In genomic region chr3:54827056-54827687, GRCh38 we compare ENCODE assay signal across 25 cellular contexts.
"Had no signal": no experiment of that assay in that cellular context is flagged by ENCODE, and none has a peak within 500 bp of the region (broad histone marks: within the 10 kb centered on the region; RNA-seq: fewer than 3 reads in every experiment).

No MANE protein-coding gene starts in this region.

- H3K9me3 ChIP-seq: neutrophil had no signal

- H3K36me3 ChIP-seq: breast epithelium, heart left ventricle, lower lobe of right lung, neutrophil had no signal

- ATAC-seq: activated CD8-positive, alpha-beta T cell treated with anti-CD3 and anti-CD28 coated beads for 36 hours; activated naive CD8-positive, alpha-beta T cell treated with anti-CD3 and anti-CD28 coated beads, Interleukin-2, amount 50 U/mL, for 24 hours; activated T-cell treated with anti-CD3 and anti-CD28 coated beads, Interleukin-2, amount 50 U/mL, for 4 hours; activated T-helper 17 cell treated with anti-CD3 and anti-CD28 coated beads, Interleukin-2, amount 50 U/mL, for 72 hours; heart left ventricle; left lobe of liver; lower lobe of right lung; natural killer cell treated with Interleukin-12 subunit alpha and Interleukin-12 subunit beta and Interleukin-15 and Interleukin-18, amount 100 ng/mL, for 72 hours; stimulated activated effector memory CD8-positive, alpha-beta T cell treated with anti-CD3 and anti-CD28 coated beads, Interleukin-12 subunit alpha, Interleukin-12 subunit beta, amount 100 ng/mL, for 72 hours had no signal

- H3K36me3 Mint-ChIP-seq: activated naive CD4-positive, alpha-beta T cell treated with anti-CD3 and anti-CD28 coated beads, Interleukin-2, amount 50 U/mL, for 24 hours; natural killer cell treated with Interleukin-12 subunit alpha and Interleukin-12 subunit beta and Interleukin-15 and Interleukin-18, amount 100 ng/mL, for 72 hours; stimulated activated effector memory CD8-positive, alpha-beta T cell treated with anti-CD3 and anti-CD28 coated beads, Interleukin-12 subunit alpha, Interleukin-12 subunit beta, amount 100 ng/mL, for 72 hours had no signal

- H3K27me3 ChIP-seq: breast epithelium, heart left ventricle, neutrophil had no signal

- H3K4me1 Mint-ChIP-seq: activated CD4-positive, alpha-beta T cell treated with anti-CD3 and anti-CD28 coated beads, Interleukin-2, amount 10 ng/mL, durations not matched to agents 7 days and 5 days; activated naive CD4-positive, alpha-beta T cell treated with anti-CD3 and anti-CD28 coated beads, Interleukin-2, amount 50 U/mL, for 24 hours; activated naive CD8-positive, alpha-beta T cell treated with anti-CD3 and anti-CD28 coated beads, Interleukin-2, amount 50 U/mL, for 24 hours; activated T-helper 17 cell treated with anti-CD3 and anti-CD28 coated beads, Interleukin-2, amount 50 U/mL, for 72 hours; stimulated activated effector memory CD8-positive, alpha-beta T cell treated with anti-CD3 and anti-CD28 coated beads, Interleukin-12 subunit alpha, Interleukin-12 subunit beta, amount 100 ng/mL, for 72 hours had no signal

- H3K4me3 ChIP-seq: breast epithelium, heart left ventricle, lower lobe of right lung had no signal

- DNase-seq: activated CD4-positive, alpha-beta T cell treated with anti-CD3 and anti-CD28 coated beads, Interleukin-2, amount 10 ng/mL, durations not matched to agents 7 days and 5 days; activated CD4-positive, CD25-positive, alpha-beta regulatory T cell treated with anti-CD3 and anti-CD28 coated beads, Interleukin-2, amount 50 U/mL, for 72 hours; activated CD8-positive, alpha-beta T cell treated with anti-CD3 and anti-CD28 coated beads for 36 hours; activated naive CD8-positive, alpha-beta T cell treated with anti-CD3 and anti-CD28 coated beads, Interleukin-2, amount 50 U/mL, for 24 hours; activated T-cell treated with anti-CD3 and anti-CD28 coated beads, Interleukin-2, amount 50 U/mL, for 4 hours; dermis blood vessel endothelial cell; effector CD4-positive, alpha-beta T cell; heart left ventricle; kidney glomerular epithelial cell; lower lobe of right lung; mesendoderm; small intestine; stimulated activated CD4-positive, alpha-beta T cell treated with anti-CD3 and anti-CD28 coated beads, Interleukin-4, amount 100 ng/mL, for 24 hours; T-helper 2 cell had no signal

- H3K4me3 Mint-ChIP-seq: activated CD4-positive, alpha-beta T cell treated with anti-CD3 and anti-CD28 coated beads, Interleukin-2, amount 10 ng/mL, durations not matched to agents 7 days and 5 days; activated CD8-positive, alpha-beta T cell treated with anti-CD3 and anti-CD28 coated beads for 36 hours; activated naive CD4-positive, alpha-beta T cell treated with anti-CD3 and anti-CD28 coated beads, Interleukin-2, amount 50 U/mL, for 24 hours; activated naive CD8-positive, alpha-beta T cell treated with anti-CD3 and anti-CD28 coated beads, Interleukin-2, amount 50 U/mL, for 24 hours; activated T-cell treated with anti-CD3 and anti-CD28 coated beads, Interleukin-2, amount 50 U/mL, for 4 hours; activated T-helper 17 cell treated with anti-CD3 and anti-CD28 coated beads, Interleukin-2, amount 50 U/mL, for 72 hours; natural killer cell treated with Interleukin-12 subunit alpha and Interleukin-12 subunit beta and Interleukin-15 and Interleukin-18, amount 100 ng/mL, for 72 hours; stimulated activated effector memory CD8-positive, alpha-beta T cell treated with anti-CD3 and anti-CD28 coated beads, Interleukin-12 subunit alpha, Interleukin-12 subunit beta, amount 100 ng/mL, for 72 hours; stimulated activated naive CD8-positive, alpha-beta T cell treated with anti-CD3 and anti-CD28 coated beads, Interleukin-15, Interleukin-2, amounts not matched to agents 100 ng/mL and 50 ng/mL, for 24 hours had no signal

- FAIRE-seq: colon, small intestine had no signal

- H3K27me3 Mint-ChIP-seq: activated CD4-positive, alpha-beta T cell treated with anti-CD3 and anti-CD28 coated beads, Interleukin-2, amount 10 ng/mL, durations not matched to agents 7 days and 5 days; activated CD8-positive, alpha-beta T cell treated with anti-CD3 and anti-CD28 coated beads for 36 hours; activated naive CD4-positive, alpha-beta T cell treated with anti-CD3 and anti-CD28 coated beads, Interleukin-2, amount 50 U/mL, for 24 hours; activated naive CD8-positive, alpha-beta T cell treated with anti-CD3 and anti-CD28 coated beads, Interleukin-2, amount 50 U/mL, for 24 hours; activated T-helper 17 cell treated with anti-CD3 and anti-CD28 coated beads, Interleukin-2, amount 50 U/mL, for 72 hours; natural killer cell treated with Interleukin-12 subunit alpha and Interleukin-12 subunit beta and Interleukin-15 and Interleukin-18, amount 100 ng/mL, for 72 hours; progenitor cell of endocrine pancreas; stimulated activated naive CD8-positive, alpha-beta T cell treated with anti-CD3 and anti-CD28 coated beads, Interleukin-15, Interleukin-2, amounts not matched to agents 100 ng/mL and 50 ng/mL, for 24 hours had no signal

- H3K27ac ChIP-seq: breast epithelium, heart left ventricle, lower lobe of right lung, neutrophil had no signal

- H3K9me3 Mint-ChIP-seq: activated CD4-positive, alpha-beta T cell treated with anti-CD3 and anti-CD28 coated beads, Interleukin-2, amount 10 ng/mL, durations not matched to agents 7 days and 5 days; activated CD8-positive, alpha-beta T cell treated with anti-CD3 and anti-CD28 coated beads for 36 hours; activated naive CD4-positive, alpha-beta T cell treated with anti-CD3 and anti-CD28 coated beads, Interleukin-2, amount 50 U/mL, for 24 hours; activated naive CD8-positive, alpha-beta T cell treated with anti-CD3 and anti-CD28 coated beads, Interleukin-2, amount 50 U/mL, for 24 hours; activated T-helper 17 cell treated with anti-CD3 and anti-CD28 coated beads, Interleukin-2, amount 50 U/mL, for 72 hours; stimulated activated effector memory CD8-positive, alpha-beta T cell treated with anti-CD3 and anti-CD28 coated beads, Interleukin-12 subunit alpha, Interleukin-12 subunit beta, amount 100 ng/mL, for 72 hours had no signal

- H3K27ac Mint-ChIP-seq: activated CD4-positive, alpha-beta T cell treated with anti-CD3 and anti-CD28 coated beads, Interleukin-2, amount 10 ng/mL, durations not matched to agents 7 days and 5 days; activated CD8-positive, alpha-beta T cell treated with anti-CD3 and anti-CD28 coated beads for 36 hours; activated naive CD4-positive, alpha-beta T cell treated with anti-CD3 and anti-CD28 coated beads, Interleukin-2, amount 50 U/mL, for 24 hours; activated naive CD8-positive, alpha-beta T cell treated with anti-CD3 and anti-CD28 coated beads, Interleukin-2, amount 50 U/mL, for 24 hours; activated T-helper 17 cell treated with anti-CD3 and anti-CD28 coated beads, Interleukin-2, amount 50 U/mL, for 72 hours; natural killer cell treated with Interleukin-12 subunit alpha and Interleukin-12 subunit beta and Interleukin-15 and Interleukin-18, amount 100 ng/mL, for 72 hours; progenitor cell of endocrine pancreas; stimulated activated effector memory CD8-positive, alpha-beta T cell treated with anti-CD3 and anti-CD28 coated beads, Interleukin-12 subunit alpha, Interleukin-12 subunit beta, amount 100 ng/mL, for 72 hours; stimulated activated naive CD8-positive, alpha-beta T cell treated with anti-CD3 and anti-CD28 coated beads, Interleukin-15, Interleukin-2, amounts not matched to agents 100 ng/mL and 50 ng/mL, for 24 hours; type B pancreatic cell had no signal

- H3K4me1 ChIP-seq: breast epithelium had no signal
